17 cellular contexts compared by ENCODE assay signal in the genomic region with DNA sequence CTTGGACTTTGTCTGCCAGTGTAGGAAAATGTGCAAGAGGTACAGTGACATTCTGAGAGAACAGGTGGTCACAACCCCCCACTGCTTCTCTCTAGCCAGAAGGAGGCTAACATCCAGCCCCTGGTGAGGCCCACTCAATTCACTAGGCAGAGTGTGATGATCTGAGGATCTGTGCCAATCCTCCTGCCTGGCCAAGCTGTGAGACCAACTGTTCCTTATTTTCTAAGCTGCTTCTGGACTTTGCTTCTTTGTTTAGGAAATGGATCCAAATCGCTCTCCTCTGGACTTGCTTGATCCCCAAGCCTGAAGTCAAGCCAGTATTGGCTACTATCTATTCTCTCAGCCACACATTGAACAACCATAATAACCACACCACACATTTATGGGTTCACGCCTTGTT.
"Had no signal": no experiment of that assay in that cellular context is flagged by ENCODE, and none has a peak within 500 bp of the region (broad histone marks: within the 10 kb centered on the region; RNA-seq: fewer than 3 reads in every experiment).

No MANE protein-coding gene starts in this region.

- FAIRE-seq: urothelium cell line had no signal

- H3K36me3 ChIP-seq: colonic mucosa, tibial nerve had no signal

- DNase-seq: activated CD4-positive, alpha-beta T cell treated with anti-CD3 and anti-CD28 coated beads, Interleukin-2, amount 10 ng/mL, durations not matched to agents 24 days and 14 days; activated CD8-positive, alpha-beta T cell treated with anti-CD3 and anti-CD28 coated beads for 36 hours; activated naive CD4-positive, alpha-beta T cell treated with Interleukin-2 at 50 U/mL for 16 hours; activated naive CD8-positive, alpha-beta T cell treated with anti-CD3 and anti-CD28 coated beads, Interleukin-2, amount 10 ng/mL, durations not matched to agents 7 days and 5 days; activated T-cell treated with anti-CD3 and anti-CD28 coated beads, Interleukin-2, amount 50 U/mL, for 24 hours; colonic mucosa; foreskin keratinocyte; hypothalamus; islet precursor cell; left colon; stimulated activated CD4-positive, alpha-beta T cell treated with anti-CD3 and anti-CD28 coated beads, Interleukin-2, amount 100 ng/mL, for 24 hours; stimulated activated naive CD8-positive, alpha-beta T cell treated with anti-CD3 and anti-CD28 coated beads, Interleukin-15, Interleukin-2, amounts not matched to agents 100 U/mL and 50 U/mL, for 24 hours; T-helper 9 cell had no signal

- H3K9me3 ChIP-seq: colonic mucosa, tibial nerve had no signal

- H3K27me3 ChIP-seq: colonic mucosa, foreskin keratinocyte, tibial nerve had no signal

- H3K4me3 ChIP-seq: colonic mucosa, lung, tibial nerve had no signal

- H3K27ac ChIP-seq: colonic mucosa, foreskin keratinocyte, tibial nerve had no signal

- ATAC-seq: activated CD8-positive, alpha-beta T cell treated with anti-CD3 and anti-CD28 coated beads for 36 hours; foreskin keratinocyte; left colon; natural killer cell treated with Interleukin-12 subunit alpha and Interleukin-12 subunit beta and Interleukin-15 and Interleukin-18, amount 100 ng/mL, for 72 hours; stimulated activated naive CD8-positive, alpha-beta T cell treated with anti-CD3 and anti-CD28 coated beads, Interleukin-15, Interleukin-2, amounts not matched to agents 100 U/mL and 50 U/mL, for 24 hours had no signal

- H3K4me1 ChIP-seq: colonic mucosa, foreskin keratinocyte had no signal
